ENCODE assay signal across 1 cellular context in the genomic region with DNA sequence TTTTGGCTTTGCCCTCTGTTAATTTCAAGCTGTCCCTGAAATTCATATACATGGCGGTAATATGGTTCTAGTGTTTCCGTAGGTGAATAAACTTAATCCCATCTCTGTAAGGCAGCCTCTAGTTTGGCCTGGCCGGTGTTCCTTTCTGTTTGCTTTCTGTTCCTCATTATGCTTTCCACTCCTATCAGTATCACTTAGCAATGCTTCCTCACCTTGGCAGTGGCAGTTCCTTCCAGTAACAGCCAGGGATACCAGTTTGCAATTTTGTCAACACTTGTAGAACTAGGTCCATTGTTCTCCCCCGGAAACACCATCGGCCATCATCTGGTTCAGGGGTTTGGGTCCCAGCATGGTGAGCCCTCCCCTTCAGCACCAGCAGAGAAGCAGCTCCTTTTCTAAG.
TF ChIP-seq lines count a peak whose summit lies in the region.

No MANE protein-coding gene starts in this region.

TF ChIP-seq in IMR-90, 13 proteins besides CTCF, POLR2A, EP300 and RAD21 (continued from another document):
- TF ChIP-seq, protein P1, sequence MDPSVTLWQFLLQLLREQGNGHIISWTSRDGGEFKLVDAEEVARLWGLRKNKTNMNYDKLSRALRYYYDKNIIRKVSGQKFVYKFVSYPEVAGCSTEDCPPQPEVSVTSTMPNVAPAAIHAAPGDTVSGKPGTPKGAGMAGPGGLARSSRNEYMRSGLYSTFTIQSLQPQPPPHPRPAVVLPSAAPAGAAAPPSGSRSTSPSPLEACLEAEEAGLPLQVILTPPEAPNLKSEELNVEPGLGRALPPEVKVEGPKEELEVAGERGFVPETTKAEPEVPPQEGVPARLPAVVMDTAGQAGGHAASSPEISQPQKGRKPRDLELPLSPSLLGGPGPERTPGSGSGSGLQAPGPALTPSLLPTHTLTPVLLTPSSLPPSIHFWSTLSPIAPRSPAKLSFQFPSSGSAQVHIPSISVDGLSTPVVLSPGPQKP (IDR thresholded peaks at IDR 0.05; ENCODE audit: borderline replicate concordance, low read depth, low read length): no peak
- TF ChIP-seq, protein P2, sequence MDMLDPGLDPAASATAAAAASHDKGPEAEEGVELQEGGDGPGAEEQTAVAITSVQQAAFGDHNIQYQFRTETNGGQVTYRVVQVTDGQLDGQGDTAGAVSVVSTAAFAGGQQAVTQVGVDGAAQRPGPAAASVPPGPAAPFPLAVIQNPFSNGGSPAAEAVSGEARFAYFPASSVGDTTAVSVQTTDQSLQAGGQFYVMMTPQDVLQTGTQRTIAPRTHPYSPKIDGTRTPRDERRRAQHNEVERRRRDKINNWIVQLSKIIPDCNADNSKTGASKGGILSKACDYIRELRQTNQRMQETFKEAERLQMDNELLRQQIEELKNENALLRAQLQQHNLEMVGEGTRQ (IDR thresholded peaks at IDR 0.05; ENCODE audit: low read depth, low read length): no peak
- TF ChIP-seq RCOR1 (IDR thresholded peaks at IDR 0.05; ENCODE audit: insufficient replicate concordance, low read length) (no peak), MXI1 (IDR thresholded peaks at IDR 0.05; ENCODE audit: borderline replicate concordance, low read depth, low read length) (no peak), SMC3 (IDR thresholded peaks at IDR 0.05; ENCODE audit: low read depth, low read length) (no peak)
